In the genomic region with DNA sequence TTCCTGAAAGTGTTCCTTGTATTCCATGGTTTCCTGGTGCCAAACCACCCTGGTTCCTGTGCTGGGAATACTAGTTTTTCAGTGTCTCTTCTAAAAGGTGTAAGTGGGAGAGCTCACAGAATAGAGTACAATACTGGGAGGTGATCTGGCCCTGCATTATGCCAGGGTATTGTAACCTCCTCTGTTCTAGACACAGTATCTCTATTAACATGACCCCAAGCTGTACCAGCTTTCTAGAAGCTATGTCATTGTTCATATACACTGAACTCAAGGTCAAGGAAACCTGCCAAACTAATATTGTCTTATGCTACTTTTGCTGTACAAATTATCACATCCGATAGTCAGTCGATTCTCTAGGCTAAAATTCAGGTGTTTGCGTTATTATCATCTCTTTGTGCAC, we compare ENCODE assay signal across 15 cellular contexts. TPM values are rescaled to one million over a fixed set of nuclear protein-coding genes. Genes with fewer than 3 reads are reported as not detected.
DNase-seq lines count a peak whose midpoint lies in the region; ATAC-seq, FAIRE-seq and TF ChIP-seq lines count a peak whose summit lies in the region.
"Had no signal": no experiment of that assay in that cellular context is flagged by ENCODE, and none has a peak within 500 bp of the region (broad histone marks: within the 10 kb centered on the region; RNA-seq: fewer than 3 reads in every experiment).

No MANE protein-coding gene starts in this region.

- no peak for FAIRE-seq in K562 (lab: Jason Lieb, UNC)
- FAIRE-seq: A549, GM19239 had no signal

- H2AFZ ChIP-seq in KMS-11 (ENCODE audit: low read depth) (no peak overlapping the region), K562 (ENCODE audit: low read depth, low read length) (no peak overlapping the region)

- H4K20me1 ChIP-seq in KMS-11 (ENCODE audit: insufficient read depth) (no peaks in the 10 kb centered on the region), K562 (replicated peaks; ENCODE audit: control insufficient read depth, insufficient read depth, low read length) (no peaks in the 10 kb centered on the region)

- no peaks in the 10 kb centered on the region; the same call in 1 of the 2 replicates for H3K9me3 ChIP-seq in K562 (replicated peaks; ENCODE audit: control insufficient read depth, insufficient read depth, low read depth, low read length)
- H3K9me3 ChIP-seq: A549, BE2C had no signal

- no peak for TF ChIP-seq EP300 in K562 (IDR thresholded peaks at IDR 0.05; ENCODE audit: low read length)

- TF ChIP-seq RAD21 in K562 (CRISPR knock-in tag; conservative IDR thresholded peaks at IDR 0.05 in 1 of 2, IDR thresholded peaks at IDR 0.05 in 1 of 2) = no peak

- peaks cover 64% of the 10 kb centered on the region for H3K4me1 Mint-ChIP-seq in memory B cell
- peaks cover 54 to 76% of the 10 kb centered on the region in 2 donors for H3K4me1 Mint-ChIP-seq in stimulated activated naive B cell treated with anti-CD40 and anti-IgM and Interleukin-4, amounts not matched to agents 10 μg/mL and 1 μg/mL and 100 μg/mL, for 72 hours
- H3K4me1 Mint-ChIP-seq in natural killer cell treated with Interleukin-12 subunit alpha and Interleukin-12 subunit beta and Interleukin-15 and Interleukin-18, amount 100 ng/mL, for 72 hours (ENCODE audit: low read depth in 2 of 2) = peaks cover 54 to 56% of the 10 kb centered on the region in 2 donors

- H3K4me3 Mint-ChIP-seq in memory B cell = no peak overlapping the region
- no peak overlapping the region for H3K4me3 Mint-ChIP-seq in stimulated activated naive B cell treated with anti-CD40 and anti-IgM and Interleukin-4, amounts not matched to agents 10 μg/mL and 1 μg/mL and 100 μg/mL, for 72 hours
- H3K4me3 Mint-ChIP-seq in natural killer cell treated with Interleukin-12 subunit alpha and Interleukin-12 subunit beta and Interleukin-15 and Interleukin-18, amount 100 ng/mL, for 72 hours = no peak overlapping the region
- H3K4me3 Mint-ChIP-seq: CD4-positive, alpha-beta memory T cell had no signal

- CTCF ChIA-PET in K562 (lab: Yijun Ruan, JAX; ENCODE audit: low intra/inter-chr PET ratio) = no interaction called here

- H3K9me3 Mint-ChIP-seq in memory B cell = no peaks in the 10 kb centered on the region
- no peaks in the 10 kb centered on the region for H3K9me3 Mint-ChIP-seq in stimulated activated naive B cell treated with anti-CD40 and anti-IgM and Interleukin-4, amounts not matched to agents 10 μg/mL and 1 μg/mL and 100 μg/mL, for 72 hours
- no peaks in the 10 kb centered on the region for H3K9me3 Mint-ChIP-seq in natural killer cell treated with Interleukin-12 subunit alpha and Interleukin-12 subunit beta and Interleukin-15 and Interleukin-18, amount 100 ng/mL, for 72 hours
- H3K9me3 Mint-ChIP-seq: CD4-positive, alpha-beta memory T cell had no signal

- H3K27ac Mint-ChIP-seq in memory B cell = peak overlapping the region; percentile 53
- H3K27ac Mint-ChIP-seq in stimulated activated naive B cell treated with anti-CD40 and anti-IgM and Interleukin-4, amounts not matched to agents 10 μg/mL and 1 μg/mL and 100 μg/mL, for 72 hours = peak overlapping the region; percentile 14
- H3K27ac Mint-ChIP-seq in natural killer cell treated with Interleukin-12 subunit alpha and Interleukin-12 subunit beta and Interleukin-15 and Interleukin-18, amount 100 ng/mL, for 72 hours = peak overlapping the region in 1 of 2 donors; percentile 23
- H3K27ac Mint-ChIP-seq: CD4-positive, alpha-beta memory T cell had no signal

- H3K4me2 ChIP-seq in KMS-11 (peak overlapping the region; percentile 77), K562 (ENCODE audit: insufficient read depth, low read length) (no peak overlapping the region)
- H3K4me2 ChIP-seq: A549 had no signal

- 0% methylated on average over 3 of the region's 3 CpGs for WGBS in K562 (ENCODE audit: insufficient coverage, low coverage, missing lambda C conversion rate)
- 96 to 97% methylated on average over 3 of the region's 3 CpGs for WGBS in lower leg skin, 2 donors

- ATAC-seq in K562 (no peak), memory B cell (ENCODE audit: low read depth) (no peak), GM21526 (IDR thresholded peaks at IDR 0.05; ENCODE audit: low FRiP score, unreplicated experiment) (no peak)
- no peak for ATAC-seq in stimulated activated naive B cell treated with anti-CD40 and anti-IgM and Interleukin-4, amounts not matched to agents 10 μg/mL and 1 μg/mL and 100 μg/mL, for 72 hours (replicated peaks)
- ATAC-seq in natural killer cell treated with Interleukin-12 subunit alpha and Interleukin-12 subunit beta and Interleukin-15 and Interleukin-18, amount 100 ng/mL, for 72 hours = no peak
- ATAC-seq: A549 had no signal

- TF ChIP-seq CTCF in KMS-11 (conservative IDR thresholded peaks at IDR 0.05; ENCODE audit: low read depth, low read length) = no peak
- TF ChIP-seq CTCF in K562 (IDR thresholded peaks at IDR 0.05 in 2 of 3, conservative IDR thresholded peaks at IDR 0.05 in 1 of 3; ENCODE audit: insufficient read depth in 2 of 3, low read depth in 1 of 3, low read length in 3 of 3) = no peak
- TF ChIP-seq CTCF in lower leg skin (IDR thresholded peaks at IDR 0.05) = no peak

- H3K27ac ChIP-seq in KMS-11 = peak overlapping the region; percentile 87
- H3K27ac ChIP-seq in K562 (ENCODE audit: extremely low read depth, low read depth, low read length) = no peak overlapping the region
- H3K27ac ChIP-seq: A549, C4-2B had no signal

- H3K36me3 Mint-ChIP-seq in memory B cell = peaks cover 37% of the 10 kb centered on the region
- H3K36me3 Mint-ChIP-seq in stimulated activated naive B cell treated with anti-CD40 and anti-IgM and Interleukin-4, amounts not matched to agents 10 μg/mL and 1 μg/mL and 100 μg/mL, for 72 hours = peaks cover 78 to 90% of the 10 kb centered on the region in 2 donors
- peaks cover 15% of the 10 kb centered on the region for H3K36me3 Mint-ChIP-seq in natural killer cell treated with Interleukin-12 subunit alpha and Interleukin-12 subunit beta and Interleukin-15 and Interleukin-18, amount 100 ng/mL, for 72 hours
- H3K36me3 Mint-ChIP-seq: CD4-positive, alpha-beta memory T cell had no signal

- no peak for DNase-seq in K562 (ENCODE audit: extremely low read depth in 1 of 4, low spot score in 3 of 4)
- DNase-seq in memory B cell (ENCODE audit: low spot score in 2 of 2) = no peak
- DNase-seq in stimulated activated naive B cell treated with anti-CD40 and anti-IgM and Interleukin-4, amounts not matched to agents 10 μg/mL and 1 μg/mL and 100 μg/mL, for 72 hours = no peak
- DNase-seq in lower leg skin (ENCODE audit: low spot score in 2 of 2) = no peak
- DNase-seq in natural killer cell treated with Interleukin-12 subunit alpha and Interleukin-12 subunit beta and Interleukin-15 and Interleukin-18, amount 100 ng/mL, for 72 hours (ENCODE audit: low spot score) = no peak
- DNase-seq: BE2C; CD4-positive, alpha-beta memory T cell; DMS79; H7 had no signal

- H3K4me1 ChIP-seq in KMS-11 (ENCODE audit: low read depth, poor library complexity, severe bottlenecking) (peaks cover 99% of the 10 kb centered on the region), K562 (replicated peaks in 1 of 2; ENCODE audit: control insufficient read depth in 2 of 2, insufficient read depth in 2 of 2, low read length in 2 of 2) (no peaks in the 10 kb centered on the region)
- H3K4me1 ChIP-seq: A549, BE2C had no signal

- no peak overlapping the region for H3K4me3 ChIP-seq in KMS-11 (IDR thresholded peaks at IDR 0.05; ENCODE audit: insufficient read depth, low read depth, low read length)
- no peak overlapping the region for H3K4me3 ChIP-seq in K562
- H3K4me3 ChIP-seq in lower leg skin (ENCODE audit: low read depth, poor library complexity, severe bottlenecking) = no peak overlapping the region
- H3K4me3 ChIP-seq: A549 had no signal

- H3K9me1 ChIP-seq in K562 (ENCODE audit: control insufficient read depth, insufficient read depth, low read length) = no peaks in the 10 kb centered on the region

- intact Hi-C loops in K562 (cut with micrococcal nuclease) = no loop called here
- intact Hi-C loops in lower leg skin (cut with DNase I; ENCODE audit: low total_unique reads) = no loop called here

- no peaks in the 10 kb centered on the region for H3K27me3 Mint-ChIP-seq in memory B cell
- no peaks in the 10 kb centered on the region for H3K27me3 Mint-ChIP-seq in stimulated activated naive B cell treated with anti-CD40 and anti-IgM and Interleukin-4, amounts not matched to agents 10 μg/mL and 1 μg/mL and 100 μg/mL, for 72 hours
- H3K27me3 Mint-ChIP-seq in natural killer cell treated with Interleukin-12 subunit alpha and Interleukin-12 subunit beta and Interleukin-15 and Interleukin-18, amount 100 ng/mL, for 72 hours = no peaks in the 10 kb centered on the region

- BruUV-seq in K562 (replicated peaks; lab: Mats Ljungman, UMichigan) = no TSS peak

- H3K9ac ChIP-seq in KMS-11 = peak overlapping the region; percentile 54; the same call in 1 of the 2 replicates
- H3K9ac ChIP-seq in K562 (ENCODE audit: insufficient read depth in 1 of 2, low read depth in 2 of 2, low read length in 2 of 2) = no peak overlapping the region

- TF ChIP-seq POLR2A in K562 (conservative IDR thresholded peaks at IDR 0.05) = no peak
- TF ChIP-seq POLR2A in lower leg skin (IDR thresholded peaks at IDR 0.05) = no peak

- H3K27me3 ChIP-seq in KMS-11 (ENCODE audit: insufficient read depth, low read depth) (no peaks in the 10 kb centered on the region), K562 (ENCODE audit: control insufficient read depth in 2 of 2, insufficient read depth in 2 of 2, low read length in 2 of 2) (peaks cover 0 to 19% of the 10 kb centered on the region in 2 experiments; a peak in 2 of 5 replicates)
- H3K27me3 ChIP-seq: BE2C had no signal

- H3K79me2 ChIP-seq in KMS-11 (ENCODE audit: insufficient read depth, low read depth) (peaks cover 64% of the 10 kb centered on the region), K562 (ENCODE audit: control insufficient read depth, insufficient read depth, low read length) (no peaks in the 10 kb centered on the region)

- in situ Hi-C loops in K562 (cut with MboI) = no loop called here

- H3K36me3 ChIP-seq in KMS-11 (ENCODE audit: insufficient read depth) (no peaks in the 10 kb centered on the region), K562 (ENCODE audit: control insufficient read depth, insufficient read depth, low read length) (no peaks in the 10 kb centered on the region)
- H3K36me3 ChIP-seq: BE2C had no signal

- POLR2A ChIA-PET in K562 (lab: Yijun Ruan, JAX) = no interaction called here

RNA-seq across cellular contexts. Expression of a gene that starts 32.7 kb away (rescaled TPM):
- total RNA-seq in K562 (2011; cell fraction: chromatin; rRNA removed; ENCODE audit: low replicate concordance) = 0.95 and 1.1 TPM in 2 replicates
- 0.13 and 0.33 TPM in 2 replicates for total RNA-seq in K562 (2011; cell fraction: nucleolus; rRNA removed)
- total RNA-seq in K562 (2011; cell fraction: nucleoplasm; rRNA removed) = 0.37 and 0.84 TPM in 2 replicates
- total RNA-seq in K562 (2014; rRNA removed) (under 0.01 and 0.04 TPM in 2 replicates), K562 (2014; rRNA removed; fragmentation: Illumina TruSeq; extraction: Trizol) (under 0.01 and 0.04 TPM in 2 replicates), K562 (2015; rRNA removed; fragmentation: Illumina TruSeq; extraction: Trizol) (0.04 TPM in 2 replicates), K562 (2021) (0.13 and 0.18 TPM in 2 replicates), lower leg skin (10 to 100 TPM in 3 of 4 donors, 1 to 10 TPM in 1; 7.8 to 16.6 (median 11.7) TPM)
- polyA plus RNA-seq in K562 (2011; rRNA removed) (0.04 and 0.13 TPM in 2 replicates), K562 (2014; fragmentation: Illumina TruSeq; extraction: Trizol) (0.04 and 0.10 TPM in 2 replicates), K562 (2014; fragmentation: Nextera tagmentation; extraction: Ambion mirVana) (under 1 TPM; 0.03 TPM), K562 (2014; rRNA removed) (0.04 and 0.11 TPM in 2 replicates)
- 0.01 and 0.04 TPM in 2 replicates for polyA plus RNA-seq in K562 (2011; cell fraction: cytosol; rRNA removed)
- polyA plus RNA-seq in K562 (2011; cell fraction: nucleus; rRNA removed) = 0.15 and 0.17 TPM in 2 replicates
- 0.17 and 0.20 TPM in 2 replicates for polyA plus RNA-seq in K562 (2012)
- 0.06 and 0.39 TPM in 2 replicates for polyA minus RNA-seq in K562 (2011; rRNA and poly(A)+ RNA removed)
- not detected in 2 replicates for polyA minus RNA-seq in K562 (2011; cell fraction: cytosol; rRNA and poly(A)+ RNA removed)
- 0.22 and 0.40 TPM in 2 replicates for polyA minus RNA-seq in K562 (2011; cell fraction: nucleus; rRNA and poly(A)+ RNA removed)
- 10 to 100 TPM; 77.9 to 79.6 TPM for total RNA-seq in natural killer cell treated with Interleukin-12 subunit alpha and Interleukin-12 subunit beta and Interleukin-15 and Interleukin-18, amount 100 ng/mL, for 72 hours
- total RNA-seq: G401 had no signal

Comparison
In these comparisons a context has a peak if more than half of its experiments do, and no peak if none do; other contexts are left out.
1. RNA of a gene that starts 32.7 kb away (total RNA-seq): 77.9 to 79.6 TPM in natural killer cell treated with Interleukin-12 subunit alpha and Interleukin-12 subunit beta and Interleukin-15 and Interleukin-18, amount 100 ng/mL, for 72 hours and 7.8 to 16.6 TPM in lower leg skin; under 0.01 to 1.1 TPM in K562; every median in the first group is over 4 times any median in the second.